17 cellular contexts compared by ENCODE assay signal in the genomic region with DNA sequence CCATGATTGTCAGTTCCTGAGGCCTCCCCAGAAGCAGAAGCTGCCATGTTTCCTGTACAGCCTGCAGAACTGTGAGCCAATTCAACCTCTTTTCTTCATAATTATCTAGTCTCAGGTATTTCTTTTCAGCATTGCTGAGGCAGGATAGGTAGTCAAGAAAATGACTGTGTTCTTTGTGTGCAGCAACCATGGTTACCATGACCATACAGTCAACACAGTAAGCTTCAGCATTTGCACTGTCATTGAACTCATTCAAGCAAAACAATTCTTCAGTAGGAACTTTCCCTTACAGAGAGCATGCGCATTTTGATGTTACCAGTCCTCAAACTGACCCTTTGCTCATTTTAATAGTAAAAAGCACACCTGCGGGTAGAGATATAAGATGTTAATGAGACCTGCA.
"Had no signal": no experiment of that assay in that cellular context is flagged by ENCODE, and none has a peak within 500 bp of the region (broad histone marks: within the 10 kb centered on the region; RNA-seq: fewer than 3 reads in every experiment).

No MANE protein-coding gene starts in this region.

- H3K4me3 Mint-ChIP-seq: activated CD4-positive, alpha-beta T cell treated with anti-CD3 and anti-CD28 coated beads, Interleukin-2, amount 10 ng/mL, durations not matched to agents 24 days and 14 days; activated CD8-positive, alpha-beta T cell treated with anti-CD3 and anti-CD28 coated beads, Interleukin-2, amount 10 ng/mL, durations not matched to agents 7 days and 5 days; activated T-cell treated with anti-CD3 and anti-CD28 coated beads, Interleukin-2, amount 50 U/mL, for 4 hours; neural progenitor cell; stimulated activated naive CD8-positive, alpha-beta T cell treated with anti-CD3 and anti-CD28 coated beads, Interleukin-15, Interleukin-2, amounts not matched to agents 100 ng/mL and 50 ng/mL, for 24 hours had no signal

- H3K9ac ChIP-seq: neural progenitor cell had no signal

- H3K36me3 Mint-ChIP-seq: neural progenitor cell had no signal

- H3K9me3 Mint-ChIP-seq: activated CD4-positive, alpha-beta T cell treated with anti-CD3 and anti-CD28 coated beads, Interleukin-2, amount 10 ng/mL, durations not matched to agents 24 days and 14 days; activated T-cell treated with anti-CD3 and anti-CD28 coated beads, Interleukin-2, amount 50 U/mL, for 4 hours had no signal

- H3K27me3 Mint-ChIP-seq: activated CD4-positive, alpha-beta T cell treated with anti-CD3 and anti-CD28 coated beads, Interleukin-2, amount 10 ng/mL, durations not matched to agents 24 days and 14 days had no signal

- H3K4me1 ChIP-seq: esophagus muscularis mucosa, left ventricle myocardium inferior, neural progenitor cell, prostate gland, tibial nerve, vagina had no signal

- ATAC-seq: activated CD8-positive, alpha-beta T cell treated with anti-CD3 and anti-CD28 coated beads, Interleukin-2, amount 10 ng/mL, durations not matched to agents 7 days and 5 days; activated T-cell treated with anti-CD3 and anti-CD28 coated beads, Interleukin-2, amount 50 U/mL, for 4 hours; right cardiac atrium had no signal

- H3K27me3 ChIP-seq: esophagus muscularis mucosa, neural progenitor cell, tibial nerve, vagina had no signal

- H3K4me3 ChIP-seq: coronary artery, esophagus muscularis mucosa, left ventricle myocardium inferior, neural progenitor cell, prostate gland, tibial nerve, vagina had no signal

- H2AFZ ChIP-seq: neural progenitor cell had no signal

- H3K27ac ChIP-seq: coronary artery, esophagus muscularis mucosa, left ventricle myocardium inferior, neural progenitor cell, prostate gland, tibial nerve, vagina had no signal

- H3K27ac Mint-ChIP-seq: activated CD4-positive, alpha-beta T cell treated with anti-CD3 and anti-CD28 coated beads, Interleukin-2, amount 10 ng/mL, durations not matched to agents 24 days and 14 days; activated CD8-positive, alpha-beta T cell treated with anti-CD3 and anti-CD28 coated beads, Interleukin-2, amount 10 ng/mL, durations not matched to agents 7 days and 5 days; neural progenitor cell; stimulated activated naive CD8-positive, alpha-beta T cell treated with anti-CD3 and anti-CD28 coated beads, Interleukin-15, Interleukin-2, amounts not matched to agents 100 ng/mL and 50 ng/mL, for 24 hours had no signal

- FAIRE-seq: keratinocyte had no signal

- H3K9me3 ChIP-seq: prostate gland, vagina had no signal

- H3K4me1 Mint-ChIP-seq: activated CD4-positive, alpha-beta T cell treated with anti-CD3 and anti-CD28 coated beads, Interleukin-2, amount 10 ng/mL, durations not matched to agents 24 days and 14 days had no signal

- H3K4me2 ChIP-seq: neural progenitor cell had no signal

- DNase-seq: activated CD4-positive, alpha-beta T cell treated with anti-CD3 and anti-CD28 coated beads, Interleukin-2, amount 10 ng/mL, durations not matched to agents 24 days and 14 days; activated CD8-positive, alpha-beta T cell treated with anti-CD3 and anti-CD28 coated beads, Interleukin-2, amount 10 ng/mL, durations not matched to agents 7 days and 5 days; activated naive CD4-positive, alpha-beta T cell treated with anti-CD3 and anti-CD28 coated beads, Interleukin-2, amount 50 U/mL, for 16 hours; activated T-cell treated with anti-CD3 and anti-CD28 coated beads, Interleukin-2, amount 50 U/mL, for 4 hours; aorta; hypothalamus; left ventricle myocardium inferior; right cardiac atrium; T1000 had no signal

- H3K36me3 ChIP-seq: esophagus muscularis mucosa, left ventricle myocardium inferior, neural progenitor cell, prostate gland, tibial nerve, vagina had no signal
